In genomic region chr9:124812401-124813016, GRCh38 we compare ENCODE assay signal across 9 cellular contexts. TPM values are rescaled to one million over a fixed set of nuclear protein-coding genes. Genes with fewer than 3 reads are reported as not detected.
DNase-seq lines count a peak whose midpoint lies in the region; ATAC-seq and TF ChIP-seq lines count a peak whose summit lies in the region.
"Had no signal": no experiment of that assay in that cellular context is flagged by ENCODE, and none has a peak within 500 bp of the region (broad histone marks: within the 10 kb centered on the region; RNA-seq: fewer than 3 reads in every experiment).

No MANE protein-coding gene starts in this region.

- DNase-seq in EH (ENCODE audit: low read depth), result peak; percentile 100
- no peak for DNase-seq in Panc1 (ENCODE audit: low read depth, low spot score)
- no peak for DNase-seq in esophagus squamous epithelium (lab: John Stamatoyannopoulos, UW)
- peak; percentile 16 for DNase-seq in neural progenitor cell (ENCODE audit: low spot score)
- DNase-seq in activated T-cell treated with anti-CD3 and anti-CD28 coated beads, Interleukin-2, amount 50 U/mL, for 24 hours, result no peak
- DNase-seq in DMS53 treated with DMSO at 0.1 percent for 48 hours (lab: John Stamatoyannopoulos, UW; ENCODE audit: unreplicated experiment), result no peak
- no peak for DNase-seq in NCI-H2107 treated with DMSO at 0.1 percent for 48 hours (lab: John Stamatoyannopoulos, UW; ENCODE audit: unreplicated experiment)

- H3K27me3 ChIP-seq in Panc1 (ENCODE audit: control insufficient read depth, insufficient read depth, low read length) (no peaks in the 10 kb centered on the region), esophagus squamous epithelium (no peaks in the 10 kb centered on the region), neural progenitor cell (no peaks in the 10 kb centered on the region)
- H3K27me3 ChIP-seq: ascending aorta had no signal

- H3K27ac Mint-ChIP-seq in neural progenitor cell, result peak overlapping the region; percentile 83
- no peak overlapping the region for H3K27ac Mint-ChIP-seq in activated T-cell treated with anti-CD3 and anti-CD28 coated beads, Interleukin-2, amount 50 U/mL, for 24 hours

- H3K27ac ChIP-seq in Panc1 (ENCODE audit: low read length) (no peak overlapping the region), esophagus squamous epithelium (peak overlapping the region; percentile 62 to 76 (median 74)), neural progenitor cell (no peak overlapping the region)
- H3K27ac ChIP-seq: ascending aorta had no signal

- H3K36me3 ChIP-seq in Panc1 (ENCODE audit: control insufficient read depth, insufficient read depth, low read length) (no peaks in the 10 kb centered on the region), esophagus squamous epithelium (peaks cover 0 to 12% (median 0%) of the 10 kb centered on the region in 3 donors), neural progenitor cell (no peaks in the 10 kb centered on the region)
- H3K36me3 ChIP-seq: ascending aorta had no signal

- in situ Hi-C loops in Panc1 (cut with HindIII; ENCODE audit: low pct_unique_long_range_greater_than_20kb, low sequenced_read_pairs), result no loop called here

- no peaks in the 10 kb centered on the region for H3K9me3 Mint-ChIP-seq in neural progenitor cell
- no peaks in the 10 kb centered on the region for H3K9me3 Mint-ChIP-seq in activated T-cell treated with anti-CD3 and anti-CD28 coated beads, Interleukin-2, amount 50 U/mL, for 24 hours

- peaks cover 2% of the 10 kb centered on the region for H3K27me3 Mint-ChIP-seq in neural progenitor cell (ENCODE audit: insufficient read depth, low read depth)
- H3K27me3 Mint-ChIP-seq in activated T-cell treated with anti-CD3 and anti-CD28 coated beads, Interleukin-2, amount 50 U/mL, for 24 hours, result peaks cover 10% of the 10 kb centered on the region

- H3K36me3 Mint-ChIP-seq in neural progenitor cell, result no peaks in the 10 kb centered on the region
- no peaks in the 10 kb centered on the region for H3K36me3 Mint-ChIP-seq in activated T-cell treated with anti-CD3 and anti-CD28 coated beads, Interleukin-2, amount 50 U/mL, for 24 hours (ENCODE audit: low read depth)

- H3K4me1 ChIP-seq in Panc1 (ENCODE audit: control insufficient read depth, insufficient read depth, low read length) (peaks cover 7% of the 10 kb centered on the region), esophagus squamous epithelium (peaks cover 9 to 58% (median 28%) of the 10 kb centered on the region in 3 donors), neural progenitor cell (peaks cover 29% of the 10 kb centered on the region)
- H3K4me1 ChIP-seq: ascending aorta had no signal

- POLR2A ChIA-PET in Panc1 (lab: Charles Lee), result no interaction called here

- no peak overlapping the region for H2AFZ ChIP-seq in neural progenitor cell (replicated peaks)

- H3K4me1 Mint-ChIP-seq in neural progenitor cell, result peaks cover 52% of the 10 kb centered on the region
- no peaks in the 10 kb centered on the region for H3K4me1 Mint-ChIP-seq in activated T-cell treated with anti-CD3 and anti-CD28 coated beads, Interleukin-2, amount 50 U/mL, for 24 hours (ENCODE audit: low read depth)

- TF ChIP-seq CTCF in Panc1 (IDR thresholded peaks at IDR 0.05) (no peak), esophagus squamous epithelium (IDR thresholded peaks at IDR 0.05) (no peak), neural progenitor cell (IDR thresholded peaks at IDR 0.05) (no peak)

- H3K4me3 ChIP-seq in Panc1 (ENCODE audit: low read depth in 2 of 2, low read length in 2 of 2) (no peak overlapping the region), esophagus squamous epithelium (no peak overlapping the region), neural progenitor cell (no peak overlapping the region)
- H3K4me3 ChIP-seq: ascending aorta had no signal

- CTCF ChIA-PET in Panc1 (lab: Charles Lee), result no interaction called here

- no peaks in the 10 kb centered on the region for H3K9me3 ChIP-seq in Panc1 (ENCODE audit: control insufficient read depth, insufficient read depth, low read depth, low read length)
- H3K9me3 ChIP-seq in esophagus squamous epithelium, result no peaks in the 10 kb centered on the region
- no peaks in the 10 kb centered on the region for H3K9me3 ChIP-seq in neural progenitor cell (ENCODE audit: low read depth)
- H3K9me3 ChIP-seq: ascending aorta had no signal

- ATAC-seq in Panc1 (peak; percentile 75; the same call in 1 of the 2 replicates), GM19023 (IDR thresholded peaks at IDR 0.05; ENCODE audit: unreplicated experiment) (no peak)

- H3K79me2 ChIP-seq in neural progenitor cell (ENCODE audit: low read depth), result no peaks in the 10 kb centered on the region

- peaks cover 24% of the 10 kb centered on the region for H3F3A ChIP-seq in neural progenitor cell (ENCODE audit: low read depth)

- 72 to 88% methylated on average over 9 to 11 of the region's 12 CpGs for WGBS in esophagus squamous epithelium, 2 donors

- BruUV-seq in Panc1 (replicated peaks; lab: Mats Ljungman, UMichigan), result no TSS peak

- no peak overlapping the region for H3K9ac ChIP-seq in neural progenitor cell

- H3K4me3 Mint-ChIP-seq in neural progenitor cell, result no peak overlapping the region
- H3K4me3 Mint-ChIP-seq in activated T-cell treated with anti-CD3 and anti-CD28 coated beads, Interleukin-2, amount 50 U/mL, for 24 hours, result no peak overlapping the region

- intact Hi-C loops in Panc1 (cut with micrococcal nuclease; ENCODE audit: unreplicated experiment) (no loop called here), esophagus squamous epithelium (cut with DNase I) (no loop called here)

- no peak for TF ChIP-seq POLR2A in esophagus squamous epithelium (IDR thresholded peaks at IDR 0.05)

- H4K20me1 ChIP-seq in neural progenitor cell (ENCODE audit: low read depth), result no peaks in the 10 kb centered on the region

- H3K4me2 ChIP-seq in neural progenitor cell, result no peak overlapping the region

RNA-seq across cellular contexts. Expression of gene OLFML2A, which starts 35.6 kb away (rescaled TPM):
- total RNA-seq in Panc1 (2021; ENCODE audit: unreplicated experiment) (44.5 TPM), esophagus squamous epithelium (10 to 100 TPM in 3 of 4 donors, 1 to 10 TPM in 1; 9.0 to 21.7 (median 13.6) TPM), neural progenitor cell (ENCODE audit: low replicate concordance) (3.1 and 9.0 TPM in 2 replicates)
- polyA plus RNA-seq in Panc1 (2012; ENCODE audit: insufficient read length), result 34.5 TPM

RNA-seq across cellular contexts. Expression of gene WDR38, which starts 40.8 kb away (rescaled TPM):
- total RNA-seq in Panc1 (2021; ENCODE audit: unreplicated experiment) (not detected), esophagus squamous epithelium (not detected), neural progenitor cell (ENCODE audit: low replicate concordance) (not detected in 2 replicates)
- not detected for polyA plus RNA-seq in Panc1 (2012; ENCODE audit: insufficient read length)
- total RNA-seq: ascending aorta had no signal

RNA-seq across cellular contexts. Expression of gene NR6A1, which starts 41.4 kb away (rescaled TPM):
- total RNA-seq in Panc1 (2021; ENCODE audit: unreplicated experiment), result 7.6 TPM
- polyA plus RNA-seq in Panc1 (2012; ENCODE audit: insufficient read length), result 2.5 TPM
- total RNA-seq in esophagus squamous epithelium, result 1 to 10 TPM; 1.9 to 4.0 (median 2.7) TPM
- total RNA-seq in neural progenitor cell (ENCODE audit: low replicate concordance), result 302 and 313 TPM in 2 replicates

RNA-seq across cellular contexts. Expression of gene RPL35, which starts 49.2 kb away (rescaled TPM):
- total RNA-seq in Panc1 (2021; ENCODE audit: unreplicated experiment) (758 TPM), esophagus squamous epithelium (1,000 to 10,000 TPM; 2,345 to 3,186 (median 2,827) TPM), neural progenitor cell (ENCODE audit: low replicate concordance) (2,408 and 2,553 TPM in 2 replicates)
- 1,211 TPM for polyA plus RNA-seq in Panc1 (2012; ENCODE audit: insufficient read length)

RNA-seq across cellular contexts. Expression of gene ARPC5L, which starts 49.4 kb away (rescaled TPM):
- total RNA-seq in Panc1 (2021; ENCODE audit: unreplicated experiment) (39.6 TPM), esophagus squamous epithelium (10 to 100 TPM; 39.1 to 59.6 (median 45.3) TPM), neural progenitor cell (ENCODE audit: low replicate concordance) (24.0 and 26.2 TPM in 2 replicates)
- polyA plus RNA-seq in Panc1 (2012; ENCODE audit: insufficient read length), result 45.4 TPM

Comparison
In these comparisons a context has a peak if more than half of its experiments do, and no peak if none do; other contexts are left out.
1. DNase-seq: peak in EH (single experiment) and neural progenitor cell (single experiment); none in Panc1 (single experiment), esophagus squamous epithelium (single experiment), activated T-cell treated with anti-CD3 and anti-CD28 coated beads, Interleukin-2, amount 50 U/mL, for 24 hours (single experiment), DMS53 treated with DMSO at 0.1 percent for 48 hours (single experiment) and NCI-H2107 treated with DMSO at 0.1 percent for 48 hours (single experiment).
2. H3K27ac ChIP-seq: peak in esophagus squamous epithelium (4 of 4); none in Panc1 (single experiment) and neural progenitor cell (single experiment).
3. RNA of gene NR6A1, which starts 41.4 kb away (total RNA-seq): 302 to 313 TPM in neural progenitor cell; 7.6 TPM in Panc1 (single experiment) and 1.9 to 4.0 TPM in esophagus squamous epithelium; every median in the first group is over 10 times any median in the second.